Comparison of ENCODE assay signal across 8 cellular contexts in genomic region chr18:23091017-23091993, GRCh38. TPM values are rescaled to one million over a fixed set of nuclear protein-coding genes. Genes with fewer than 3 reads are reported as not detected.
A peak's percentile ranks its signal among the peaks of the same experiment; 100 is the strongest.
DNase-seq lines count a peak whose midpoint lies in the region; ATAC-seq, FAIRE-seq and TF ChIP-seq lines count a peak whose summit lies in the region.
"Not testable (repeated sequence)": the region's sequence is repeated elsewhere in the genome, so short reads cannot be mapped to it uniquely, and the experiment has no call there.
"Had no signal": no experiment of that assay in that cellular context is flagged by ENCODE, and none has a peak within 500 bp of the region (broad histone marks: within the 10 kb centered on the region; RNA-seq: fewer than 3 reads in every experiment).

No MANE protein-coding gene starts in this region.

- peak; percentile 59 for FAIRE-seq in GM19239 (lab: Jason Lieb, UNC)

- intact Hi-C loops in mammary epithelial cell (cut with micrococcal nuclease) = not testable (repeated sequence)

- H3K36me3 ChIP-seq in Karpas-422 (ENCODE audit: insufficient read depth, low read length); mammary epithelial cell (ENCODE audit: insufficient read depth, low read length): not testable (repeated sequence)

- ATAC-seq in HG02852 (IDR thresholded peaks at IDR 0.05; ENCODE audit: unreplicated experiment) = peak; percentile 43

- in situ Hi-C loops in mammary epithelial cell (cut with MboI; ENCODE audit: low sequenced_read_pairs in 2 of 2) = not testable (repeated sequence)

- 46% methylated on average over 5 of the region's 8 CpGs for WGBS in mammary epithelial cell (ENCODE audit: low coverage, missing lambda C conversion rate)

- not testable (repeated sequence) for H3K79me2 ChIP-seq in Karpas-422 (ENCODE audit: low read length); mammary epithelial cell (ENCODE audit: insufficient read depth, low read length)

- CTCF ChIA-PET in mammary epithelial cell (lab: Charles Lee; ENCODE audit: low non-redundant PET) = not testable (repeated sequence)

- dilution Hi-C loops in mammary epithelial cell (cut with HindIII; ENCODE audit: low sequenced_read_pairs) = not testable (repeated sequence)

- H3K27me3 ChIP-seq in Karpas-422 (ENCODE audit: low read length); mammary epithelial cell (ENCODE audit: insufficient read depth, low read length): not testable (repeated sequence)

- H3K4me3 ChIP-seq in Karpas-422 (ENCODE audit: low read length); mammary epithelial cell (replicated peaks in 1 of 3; ENCODE audit: insufficient read depth in 1 of 3, low read depth in 2 of 3, low read length in 3 of 3): not testable (repeated sequence)

- not testable (repeated sequence) for H3K9me2 ChIP-seq in Karpas-422 (replicated peaks; ENCODE audit: insufficient read depth, low read length)

- peak overlapping the region; percentile 47 for H3K4me2 ChIP-seq in Karpas-422 (ENCODE audit: low read depth, low read length, poor library complexity, severe bottlenecking)
- not testable (repeated sequence) for H3K4me2 ChIP-seq in mammary epithelial cell (ENCODE audit: insufficient read depth, low read depth, low read length)

- TF ChIP-seq CTCF in mammary epithelial cell (conservative IDR thresholded peaks at IDR 0.05 in 1 of 2, IDR thresholded peaks at IDR 0.05 in 1 of 2; ENCODE audit: extremely low read depth in 1 of 2, insufficient read depth in 1 of 2, low read depth in 1 of 2, low read length in 2 of 2) = not testable (repeated sequence)

- DNase-seq in GDM1 (lab: John Stamatoyannopoulos, UW) (peak; percentile 11), GM19239 (ENCODE audit: insufficient read length, low spot score) (peak; percentile 32), Karpas-422 (peak; percentile 69), SIG-M5 treated with dmso at 0.1 percent for 504 hours (lab: John Stamatoyannopoulos, UW; ENCODE audit: unreplicated experiment) (peak; percentile 78), medulla oblongata (ENCODE audit: extremely low spot score) (peak; percentile 54)
- DNase-seq in mammary epithelial cell = not testable (repeated sequence)

- peaks cover 10% of the 10 kb centered on the region for H3K4me1 ChIP-seq in Karpas-422 (ENCODE audit: low read length)
- not testable (repeated sequence) for H3K4me1 ChIP-seq in mammary epithelial cell (ENCODE audit: insufficient read depth, low read length)

- not testable (repeated sequence) for H4K20me1 ChIP-seq in Karpas-422 (ENCODE audit: insufficient read depth, low read depth, low read length); mammary epithelial cell (ENCODE audit: insufficient read depth, low read length)

- not testable (repeated sequence) for H3K9me3 ChIP-seq in Karpas-422 (ENCODE audit: low read length); mammary epithelial cell (replicated peaks; ENCODE audit: insufficient read depth, low read length)

- H3K27ac ChIP-seq in Karpas-422 (ENCODE audit: low read length) = peak overlapping the region; percentile 50; the same call in 1 of the 2 replicates
- not testable (repeated sequence) for H3K27ac ChIP-seq in mammary epithelial cell (ENCODE audit: insufficient read depth, low read depth, low read length)

- not testable (repeated sequence) for H3K9ac ChIP-seq in Karpas-422 (ENCODE audit: low read length); mammary epithelial cell (ENCODE audit: insufficient read depth, low read length)

- H2AFZ ChIP-seq in Karpas-422 (ENCODE audit: low read length) = not testable (repeated sequence)
- peak overlapping the region; percentile 33 for H2AFZ ChIP-seq in mammary epithelial cell (ENCODE audit: low read depth, low read length)

- not testable (repeated sequence) for BruUV-seq in mammary epithelial cell (replicated peaks; lab: Mats Ljungman, UMichigan)

RNA-seq across cellular contexts. Expression of gene CABLES1, which starts 44.0 kb away (rescaled TPM):
- 0.22 TPM in 1 of 2 replicates, not detected in the other for total RNA-seq in Karpas-422 (2014; rRNA removed; shearing (Covaris generic); ENCODE audit: low replicate concordance)
- total RNA-seq in mammary epithelial cell = 1 to 10 TPM; 2.7 to 2.8 TPM
- 1.9 TPM for polyA plus RNA-seq in mammary epithelial cell
- 6.5 TPM for polyA minus RNA-seq in mammary epithelial cell
- polyA plus RNA-seq: CD4-positive, alpha-beta memory T cell had no signal
